29 cellular contexts compared by ENCODE assay signal in genomic region chr20:32396656-32397160, GRCh38. TPM values are rescaled to one million over a fixed set of nuclear protein-coding genes. Genes with fewer than 3 reads are reported as not detected.
DNase-seq lines count a peak whose midpoint lies in the region; ATAC-seq lines count a peak whose summit lies in the region.
"Had no signal": no experiment of that assay in that cellular context is flagged by ENCODE, and none has a peak within 500 bp of the region (broad histone marks: within the 10 kb centered on the region; RNA-seq: fewer than 3 reads in every experiment).

No MANE protein-coding gene starts in this region.

- H3K9me3 ChIP-seq in GM23248 (ENCODE audit: low read depth): no peaks in the 10 kb centered on the region
- H3K9me3 ChIP-seq in SJSA1 (replicated peaks): no peaks in the 10 kb centered on the region
- H3K9me3 ChIP-seq: stomach, thyroid gland, vagina had no signal

- DNase-seq in GM23248: peak; percentile 24
- DNase-seq in SJSA1 (ENCODE audit: low read depth in 1 of 2, low spot score in 2 of 2): peak in 1 of 2 experiments; percentile 72
- peak; percentile 45 for DNase-seq in fibroblast of peridontal ligament (ENCODE audit: extremely low read depth)
- DNase-seq in superior temporal gyrus (ENCODE audit: extremely low spot score): peak; percentile 6
- no peak for DNase-seq in left ventricle myocardium superior
- no peak for DNase-seq in SHP77 treated with DMSO at 0.1 percent for 48 hours (lab: John Stamatoyannopoulos, UW)
- no peak for DNase-seq in A172 (ENCODE audit: low spot score)
- DNase-seq: activated CD4-positive, alpha-beta memory T cell treated with anti-CD3 and anti-CD28 coated beads, Interleukin-2, amount 10 ng/mL, durations not matched to agents 7 days and 5 days; activated effector memory CD4-positive, alpha-beta T cell treated with Interleukin-2 at 50 U/mL for 16 hours; DMS79 treated with DMSO at 0.1 percent for 48 hours; islet precursor cell; Karpas-422; left ventricle myocardium inferior; NCI-H1417 treated with DMSO at 0.1 percent for 48 hours; NCI-H2081; NCI-H345; NCI-H69; SHP77; stimulated activated CD4-positive, alpha-beta T cell treated with anti-CD3 and anti-CD28 coated beads, Interleukin-12 subunit alpha, Interleukin-12 subunit beta, amount 100 ng/mL, for 4 hours; stimulated activated CD4-positive, alpha-beta T cell treated with anti-CD3 and anti-CD28 coated beads, Interleukin-4, amount 100 ng/mL, for 1 hour; stomach had no signal

- H3K9ac ChIP-seq in GM23248: no peak overlapping the region

- intact Hi-C loops in left ventricle myocardium superior (cut with micrococcal nuclease): no loop called here

- in situ Hi-C loops in GM23248 (cut with MboI): no loop called here

- peaks cover 4% of the 10 kb centered on the region; the same call in 1 of the 2 replicates for H3K36me3 ChIP-seq in GM23248 (ENCODE audit: low read depth)
- H3K36me3 ChIP-seq in SJSA1: peaks cover 17% of the 10 kb centered on the region
- H3K36me3 ChIP-seq: breast epithelium, thyroid gland had no signal

- no peaks in the 10 kb centered on the region for H3K9me2 ChIP-seq in GM23248 (ENCODE audit: insufficient read depth)

- H3F3A ChIP-seq in GM23248 (ENCODE audit: insufficient read depth): peaks cover 15% of the 10 kb centered on the region; the same call in 1 of the 2 replicates

- H3K4me3 ChIP-seq in GM23248: no peak overlapping the region
- no peak overlapping the region for H3K4me3 ChIP-seq in SJSA1
- H3K4me3 ChIP-seq: breast epithelium, left ventricle myocardium inferior, stomach, thyroid gland, vagina had no signal

- peaks cover 99% of the 10 kb centered on the region for H3K79me2 ChIP-seq in GM23248 (ENCODE audit: insufficient read depth)

- H3K4me2 ChIP-seq in GM23248 (ENCODE audit: unreplicated experiment): no peak overlapping the region

- H4K20me1 ChIP-seq in GM23248 (ENCODE audit: insufficient read depth): peaks cover 11% of the 10 kb centered on the region; the same call in 1 of the 2 replicates

- WGBS in GM23248 (ENCODE audit: low coverage in 1 of 2, low lambda C conversion rate in 2 of 2, missing lambda C conversion rate in 2 of 2), 2 experiments: 53 to 73% methylated on average over 3 of the region's 3 CpGs

- no peaks in the 10 kb centered on the region for H3K27me3 ChIP-seq in GM23248 (replicated peaks; ENCODE audit: insufficient read depth)
- H3K27me3 ChIP-seq in SJSA1 (replicated peaks): no peaks in the 10 kb centered on the region
- H3K27me3 ChIP-seq: breast epithelium, stomach, thyroid gland, vagina had no signal

- ATAC-seq in left ventricle myocardium superior: no peak
- ATAC-seq: activated naive CD4-positive, alpha-beta T cell treated with anti-CD3 and anti-CD28 coated beads, Interleukin-2, amount 50 U/mL, for 72 hours; sciatic nerve had no signal

- H3K4me1 ChIP-seq in GM23248 (ENCODE audit: insufficient read depth): no peaks in the 10 kb centered on the region
- peaks cover 19% of the 10 kb centered on the region for H3K4me1 ChIP-seq in SJSA1 (replicated peaks)
- H3K4me1 ChIP-seq: breast epithelium, vagina had no signal

- H3K27ac ChIP-seq in GM23248 (no peak overlapping the region), SJSA1 (peak overlapping the region; percentile 16)
- H3K27ac ChIP-seq: breast epithelium, C4-2B, epithelial cell of prostate, HL-60, left ventricle myocardium inferior, stomach, thyroid gland, vagina had no signal

- H2AFZ ChIP-seq in GM23248: no peak overlapping the region

RNA-seq across cellular contexts. Expression of gene ASXL1, which starts 38.6 kb away (rescaled TPM):
- 38.8 and 39.9 TPM in 2 replicates for total RNA-seq in GM23248 (2014; rRNA removed; shearing (Covaris generic))
- polyA plus RNA-seq in GM23248 (2016; fragmentation: Nextera tagmentation; extraction: Ambion mirVana): 13.8 and 18.7 TPM in 2 replicates
- total RNA-seq in SJSA1 (2014; rRNA removed; shearing (Covaris generic)): 19.9 and 35.2 TPM in 2 replicates
- 25.7 TPM for total RNA-seq in left ventricle myocardium superior
- 49.2 and 49.7 TPM in 2 replicates for total RNA-seq in A172 (2014; rRNA removed; shearing (Covaris generic))

Comparison
In these comparisons a context has a peak if more than half of its experiments do, and no peak if none do; other contexts are left out.
1. DNase-seq: peak in GM23248 (single experiment), fibroblast of peridontal ligament (single experiment) and superior temporal gyrus (single experiment); none in left ventricle myocardium superior (single experiment), SHP77 treated with DMSO at 0.1 percent for 48 hours (single experiment) and A172 (single experiment).